ENCODE assay signal across 27 cellular contexts in genomic region chr17:15181333-15181732, GRCh38.
"Had no signal": no experiment of that assay in that cellular context is flagged by ENCODE, and none has a peak within 500 bp of the region (broad histone marks: within the 10 kb centered on the region; RNA-seq: fewer than 3 reads in every experiment).

No MANE protein-coding gene starts in this region.

- H3K9me3 ChIP-seq: ascending aorta, body of pancreas had no signal

- ATAC-seq: activated naive CD4-positive, alpha-beta T cell treated with anti-CD3 and anti-CD28 coated beads, Interleukin-2, amount 50 U/mL, for 72 hours; activated naive CD8-positive, alpha-beta T cell treated with anti-CD3 and anti-CD28 coated beads, Interleukin-2, amount 50 U/mL, for 24 hours; activated T-cell treated with anti-CD3 and anti-CD28 coated beads, Interleukin-2, amount 50 U/mL, for 4 hours; body of pancreas; T-cell had no signal

- H3K4me3 ChIP-seq: ascending aorta, body of pancreas, SK-N-MC had no signal

- DNase-seq: activated CD4-positive, alpha-beta memory T cell treated with anti-CD3 and anti-CD28 coated beads for 36 hours; activated CD4-positive, alpha-beta T cell treated with anti-CD3 and anti-CD28 coated beads, Interleukin-2, amount 10 ng/mL, durations not matched to agents 7 days and 5 days; activated CD4-positive, CD25-positive, alpha-beta regulatory T cell; activated CD8-positive, alpha-beta memory T cell treated with anti-CD3 and anti-CD28 coated beads for 24 hours; activated effector memory CD4-positive, alpha-beta T cell treated with anti-CD3 and anti-CD28 coated beads, Interleukin-2, amount 50 U/mL, for 16 hours; activated naive CD4-positive, alpha-beta T cell treated with Interleukin-2 at 50 U/mL for 16 hours; activated naive CD8-positive, alpha-beta T cell treated with anti-CD3 and anti-CD28 coated beads, Interleukin-2, amount 50 U/mL, for 24 hours; activated T-cell treated with anti-CD3 and anti-CD28 coated beads, Interleukin-2, amount 50 U/mL, for 4 hours; amniotic stem cell; body of pancreas; NCI-H1092; NCI-H1417; NCI-H1930; NCI-H2107; NCI-H2171 treated with DMSO at 0.1 percent for 48 hours; NCI-H226; NCI-H526 treated with DMSO at 0.1 percent for 48 hours; NCI-H82; SIG-M5; T-cell; T-helper 2 cell; T1000 had no signal

- FAIRE-seq: bronchial epithelial cell, TTC549 had no signal

- H3K27me3 ChIP-seq: ascending aorta, body of pancreas had no signal

- H3K36me3 ChIP-seq: ascending aorta had no signal

- H3K27ac ChIP-seq: ascending aorta, body of pancreas, SK-N-MC had no signal
